ENCODE assay signal across 2 cellular contexts in the genomic region with DNA sequence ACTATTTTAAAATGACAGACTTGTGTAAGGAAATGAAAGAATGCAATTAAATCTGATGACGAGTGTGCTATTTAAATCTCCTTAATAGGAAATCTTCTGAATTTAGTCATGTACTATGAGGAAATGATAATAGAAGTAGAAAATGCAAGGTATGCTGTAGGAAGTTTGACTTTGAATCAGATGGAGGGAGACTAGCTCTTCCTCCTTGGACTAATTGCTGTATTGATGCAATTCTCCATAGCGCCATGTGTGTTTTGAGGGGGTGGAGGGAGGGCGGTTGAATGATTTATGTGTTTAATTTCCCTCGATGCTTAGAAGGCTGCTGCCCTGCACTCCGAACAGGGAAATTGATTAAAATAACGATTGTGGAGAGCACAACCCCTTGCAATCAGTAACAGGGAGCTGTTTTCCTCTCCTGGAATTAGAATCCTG.
TF ChIP-seq lines count a peak whose summit lies in the region.

No MANE protein-coding gene starts in this region.

TF ChIP-seq in HepG2, 621 proteins besides CTCF, POLR2A, EP300 and RAD21 (continued from another document):
- no peak for TF ChIP-seq HNF1B (CRISPR knock-in tag; IDR thresholded peaks at IDR 0.05)
- TF ChIP-seq PHF8 (CRISPR knock-in tag; IDR thresholded peaks at IDR 0.05) = no peak
- TF ChIP-seq REL (CRISPR knock-in tag; conservative IDR thresholded peaks at IDR 0.05) = no peak

TF ChIP-seq in WTC11, 78 proteins besides CTCF, POLR2A, EP300 and RAD21 (continued from another document):
- TF ChIP-seq, protein P1, sequence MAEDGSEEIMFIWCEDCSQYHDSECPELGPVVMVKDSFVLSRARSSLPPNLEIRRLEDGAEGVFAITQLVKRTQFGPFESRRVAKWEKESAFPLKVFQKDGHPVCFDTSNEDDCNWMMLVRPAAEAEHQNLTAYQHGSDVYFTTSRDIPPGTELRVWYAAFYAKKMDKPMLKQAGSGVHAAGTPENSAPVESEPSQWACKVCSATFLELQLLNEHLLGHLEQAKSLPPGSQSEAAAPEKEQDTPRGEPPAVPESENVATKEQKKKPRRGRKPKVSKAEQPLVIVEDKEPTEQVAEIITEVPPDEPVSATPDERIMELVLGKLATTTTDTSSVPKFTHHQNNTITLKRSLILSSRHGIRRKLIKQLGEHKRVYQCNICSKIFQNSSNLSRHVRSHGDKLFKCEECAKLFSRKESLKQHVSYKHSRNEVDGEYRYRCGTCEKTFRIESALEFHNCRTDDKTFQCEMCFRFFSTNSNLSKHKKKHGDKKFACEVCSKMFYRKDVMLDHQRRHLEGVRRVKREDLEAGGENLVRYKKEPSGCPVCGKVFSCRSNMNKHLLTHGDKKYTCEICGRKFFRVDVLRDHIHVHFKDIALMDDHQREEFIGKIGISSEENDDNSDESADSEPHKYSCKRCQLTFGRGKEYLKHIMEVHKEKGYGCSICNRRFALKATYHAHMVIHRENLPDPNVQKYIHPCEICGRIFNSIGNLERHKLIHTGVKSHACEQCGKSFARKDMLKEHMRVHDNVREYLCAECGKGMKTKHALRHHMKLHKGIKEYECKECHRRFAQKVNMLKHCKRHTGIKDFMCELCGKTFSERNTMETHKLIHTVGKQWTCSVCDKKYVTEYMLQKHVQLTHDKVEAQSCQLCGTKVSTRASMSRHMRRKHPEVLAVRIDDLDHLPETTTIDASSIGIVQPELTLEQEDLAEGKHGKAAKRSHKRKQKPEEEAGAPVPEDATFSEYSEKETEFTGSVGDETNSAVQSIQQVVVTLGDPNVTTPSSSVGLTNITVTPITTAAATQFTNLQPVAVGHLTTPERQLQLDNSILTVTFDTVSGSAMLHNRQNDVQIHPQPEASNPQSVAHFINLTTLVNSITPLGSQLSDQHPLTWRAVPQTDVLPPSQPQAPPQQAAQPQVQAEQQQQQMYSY (CRISPR knock-in tag; IDR thresholded peaks at IDR 0.05) = no peak
- no peak for TF ChIP-seq ZNF219 (CRISPR knock-in tag; IDR thresholded peaks at IDR 0.05; ENCODE audit: borderline replicate concordance)
- no peak for TF ChIP-seq NR1H2 (CRISPR knock-in tag; IDR thresholded peaks at IDR 0.05)
- TF ChIP-seq ETV6 (CRISPR knock-in tag; IDR thresholded peaks at IDR 0.05) = no peak
